In genomic region chr12:120103371-120103770, GRCh38 we compare ENCODE assay signal across 28 cellular contexts.
"Had no signal": no experiment of that assay in that cellular context is flagged by ENCODE, and none has a peak within 500 bp of the region (broad histone marks: within the 10 kb centered on the region; RNA-seq: fewer than 3 reads in every experiment).

No MANE protein-coding gene starts in this region.

- FAIRE-seq: astrocyte had no signal

- H3K27ac Mint-ChIP-seq: activated CD8-positive, alpha-beta T cell treated with anti-CD3 and anti-CD28 coated beads for 36 hours; activated naive CD4-positive, alpha-beta T cell treated with anti-CD3 and anti-CD28 coated beads for 36 hours; activated T-helper 1 cell treated with anti-CD3 and anti-CD28 coated beads, Interleukin-12 subunit alpha, Interleukin-12 subunit beta, Interleukin-2, Interleukin-4 antibody, amounts not matched to agents 30 ng/mL and 10 ng/mL and 1 ng/mL, durations not matched to agents 14 hours and 24 hours and 36 hours; T-helper 1 cell treated with Interleukin-12 subunit alpha and Interleukin-12 subunit beta and Interleukin-4 antibody, amounts not matched to agents 30 μg/mL and 1 μg/mL, for 36 hours had no signal

- H3K27ac ChIP-seq: body of pancreas, breast epithelium, SJSA1, WERI-Rb-1 had no signal

- H3K9ac ChIP-seq: SK-N-SH had no signal

- H3K27me3 Mint-ChIP-seq: activated CD8-positive, alpha-beta T cell treated with anti-CD3 and anti-CD28 coated beads for 36 hours had no signal

- H3K9me3 ChIP-seq: adrenal gland, body of pancreas, breast epithelium, MG63, SJSA1, SK-N-SH had no signal

- H3K4me1 ChIP-seq: SJSA1 had no signal

- H3K36me3 ChIP-seq: breast epithelium had no signal

- H3K27me3 ChIP-seq: adrenal gland, body of pancreas, breast epithelium, MG63, SJSA1 had no signal

- ATAC-seq: activated CD8-positive, alpha-beta T cell treated with anti-CD3 and anti-CD28 coated beads for 36 hours; activated naive CD4-positive, alpha-beta T cell treated with anti-CD3 and anti-CD28 coated beads, Interleukin-2, amount 50 U/mL, for 72 hours; activated T-cell treated with anti-CD3 and anti-CD28 coated beads, Interleukin-2, amount 50 U/mL, for 4 hours; body of pancreas; Panc1 had no signal

- H3K9me3 Mint-ChIP-seq: activated CD8-positive, alpha-beta T cell treated with anti-CD3 and anti-CD28 coated beads for 36 hours; activated naive CD4-positive, alpha-beta T cell treated with anti-CD3 and anti-CD28 coated beads for 36 hours; activated naive CD4-positive, alpha-beta T cell treated with anti-CD3 and anti-CD28 coated beads, Interleukin-2, amount 50 U/mL, for 72 hours; activated T-cell treated with anti-CD3 and anti-CD28 coated beads, Interleukin-2, amount 50 U/mL, for 4 hours; activated T-helper 1 cell treated with anti-CD3 and anti-CD28 coated beads, Interleukin-12 subunit alpha, Interleukin-12 subunit beta, Interleukin-2, Interleukin-4 antibody, amounts not matched to agents 30 ng/mL and 10 ng/mL and 1 ng/mL, durations not matched to agents 14 hours and 24 hours and 36 hours; T-helper 1 cell treated with Interleukin-12 subunit alpha and Interleukin-12 subunit beta and Interleukin-4 antibody, amounts not matched to agents 30 μg/mL and 1 μg/mL, for 36 hours had no signal

- H3K4me3 Mint-ChIP-seq: activated CD8-positive, alpha-beta T cell treated with anti-CD3 and anti-CD28 coated beads for 36 hours; activated naive CD4-positive, alpha-beta T cell treated with anti-CD3 and anti-CD28 coated beads for 36 hours; activated T-cell treated with anti-CD3 and anti-CD28 coated beads, Interleukin-2, amount 50 U/mL, for 4 hours; activated T-helper 1 cell treated with anti-CD3 and anti-CD28 coated beads, Interleukin-12 subunit alpha, Interleukin-12 subunit beta, Interleukin-2, Interleukin-4 antibody, amounts not matched to agents 30 ng/mL and 10 ng/mL and 1 ng/mL, durations not matched to agents 14 hours and 24 hours and 36 hours; T-helper 1 cell treated with Interleukin-12 subunit alpha and Interleukin-12 subunit beta and Interleukin-4 antibody, amounts not matched to agents 30 μg/mL and 1 μg/mL, for 36 hours had no signal

- DNase-seq: activated CD4-positive, alpha-beta T cell treated with anti-CD3 and anti-CD28 coated beads for 1 hour; activated CD4-positive, alpha-beta T cell treated with anti-CD3 and anti-CD28 coated beads for 48 hours; activated CD4-positive, alpha-beta T cell treated with anti-CD3 and anti-CD28 coated beads, Interleukin-2, amount 50 U/mL, for 4 hours; activated CD4-positive, CD25-positive, alpha-beta regulatory T cell; activated CD8-positive, alpha-beta T cell treated with anti-CD3 and anti-CD28 coated beads for 36 hours; activated gamma-delta T cell treated with Interleukin-2 at 50 U/mL for 16 hours; activated naive CD4-positive, alpha-beta T cell treated with anti-CD3 and anti-CD28 coated beads for 36 hours; activated T-cell treated with anti-CD3 and anti-CD28 coated beads, Interleukin-2, amount 50 U/mL, for 4 hours; adrenal gland; body of pancreas; cerebellar nuclear complex; MG63; NCI-H1048; NCI-H1436 treated with DMSO at 0.1 percent for 48 hours; NCI-H1694 treated with DMSO at 0.1 percent for 48 hours; NCI-H2029; NCI-H345; NCI-H524 treated with DMSO at 0.1 percent for 48 hours; SHP77 treated with DMSO at 0.1 percent for 48 hours; SK-N-SH; WERI-Rb-1 had no signal

- H3K4me3 ChIP-seq: adrenal gland, body of pancreas, breast epithelium, MG63, SJSA1 had no signal

- H3K4me2 ChIP-seq: SK-N-SH had no signal
